In the genomic region with DNA sequence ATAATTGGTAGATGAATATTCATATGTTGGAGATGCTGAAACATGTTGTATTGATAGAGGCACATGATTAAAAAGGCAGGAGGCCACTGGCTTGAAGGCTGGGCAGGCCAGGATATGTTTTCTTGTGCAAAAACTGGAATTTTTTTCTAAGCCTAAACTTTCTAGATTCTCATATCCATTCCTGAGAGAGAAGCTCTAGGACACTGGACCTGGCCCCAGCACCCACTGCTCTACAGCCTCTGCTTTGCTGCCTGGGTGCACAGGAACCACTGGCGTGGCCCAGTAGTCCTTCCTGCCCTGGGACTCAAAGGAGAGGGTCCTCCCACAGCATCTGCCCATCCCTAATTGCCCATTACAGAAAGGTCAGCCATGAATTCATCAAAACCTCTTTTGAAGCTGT, we compare ENCODE assay signal across 14 cellular contexts.
"Had no signal": no experiment of that assay in that cellular context is flagged by ENCODE, and none has a peak within 500 bp of the region (broad histone marks: within the 10 kb centered on the region; RNA-seq: fewer than 3 reads in every experiment).

No MANE protein-coding gene starts in this region.

- H3K36me3 Mint-ChIP-seq: activated naive CD4-positive, alpha-beta T cell treated with anti-CD3 and anti-CD28 coated beads, Interleukin-2, amount 50 U/mL, for 72 hours had no signal

- H3K27me3 ChIP-seq: brain microvascular endothelial cell, esophagus muscularis mucosa, uterus had no signal

- H3K9me3 ChIP-seq: uterus had no signal

- H3K27ac ChIP-seq: brain microvascular endothelial cell, esophagus muscularis mucosa, uterus had no signal

- H3K4me1 ChIP-seq: esophagus muscularis mucosa, uterus had no signal

- DNase-seq: activated CD4-positive, alpha-beta T cell treated with anti-CD3 and anti-CD28 coated beads for 48 hours; activated CD8-positive, alpha-beta T cell treated with anti-CD3 and anti-CD28 coated beads, Interleukin-2, amount 10 ng/mL, durations not matched to agents 7 days and 5 days; amniotic stem cell; dermis blood vessel endothelial cell; left colon; mammary epithelial cell; uterus had no signal

- H3K9me3 Mint-ChIP-seq: T-helper 1 cell treated with Interleukin-12 subunit alpha and Interleukin-12 subunit beta and Interleukin-4 antibody, amounts not matched to agents 30 μg/mL and 1 μg/mL, for 36 hours had no signal

- H3K27ac Mint-ChIP-seq: activated CD8-positive, alpha-beta T cell treated with anti-CD3 and anti-CD28 coated beads, Interleukin-2, amount 10 ng/mL, durations not matched to agents 7 days and 5 days; activated naive CD4-positive, alpha-beta T cell treated with anti-CD3 and anti-CD28 coated beads, Interleukin-2, amount 50 U/mL, for 72 hours; nephron progenitor cell; T-helper 1 cell treated with Interleukin-12 subunit alpha and Interleukin-12 subunit beta and Interleukin-4 antibody, amounts not matched to agents 30 μg/mL and 1 μg/mL, for 36 hours had no signal

- H3K4me3 ChIP-seq: esophagus muscularis mucosa, skin epidermis, uterus had no signal

- H3K36me3 ChIP-seq: brain microvascular endothelial cell, esophagus muscularis mucosa, uterus had no signal

- H3K4me3 Mint-ChIP-seq: activated CD8-positive, alpha-beta T cell treated with anti-CD3 and anti-CD28 coated beads, Interleukin-2, amount 10 ng/mL, durations not matched to agents 7 days and 5 days; nephron progenitor cell; T-helper 1 cell treated with Interleukin-12 subunit alpha and Interleukin-12 subunit beta and Interleukin-4 antibody, amounts not matched to agents 30 μg/mL and 1 μg/mL, for 36 hours; WTC11 had no signal
